1 cellular context compared by ENCODE assay signal in genomic region chr15:49169880-49170597, GRCh38.
TF ChIP-seq lines count a peak whose summit lies in the region.

TSS of gene GALK2 (plus strand) at chr15:49170247. CDS start at chr15:49170323, 76 bp downstream.

TF ChIP-seq in K562, 482 proteins besides CTCF, POLR2A, EP300 and RAD21 (continued from another document and continues in another):
- TF ChIP-seq CHD7 (IDR thresholded peaks at IDR 0.05; ENCODE audit: low read depth, low read length), result no peak
- no peak for TF ChIP-seq ZNF445 (CRISPR knock-in tag; IDR thresholded peaks at IDR 0.05; ENCODE audit: low read depth)
- no peak for TF ChIP-seq CREBBP (IDR thresholded peaks at IDR 0.05; ENCODE audit: low read depth, low read length)
- no peak for TF ChIP-seq KLF10 (CRISPR knock-in tag; IDR thresholded peaks at IDR 0.05)
- TF ChIP-seq BCOR (IDR thresholded peaks at IDR 0.05), result no peak
- TF ChIP-seq MCM2 (IDR thresholded peaks at IDR 0.05; ENCODE audit: low read depth), result no peak
- no peak for TF ChIP-seq ZNF324 (CRISPR knock-in tag; IDR thresholded peaks at IDR 0.05)
- no peak for TF ChIP-seq KDM1A (IDR thresholded peaks at IDR 0.05)
- TF ChIP-seq NR3C1 (CRISPR knock-in tag; IDR thresholded peaks at IDR 0.05), result no peak
- TF ChIP-seq MYNN (IDR thresholded peaks at IDR 0.05), result 0 out of 2 replicates have a peak, but pooled peaks have one; percentile 32
- no peak for TF ChIP-seq MYNN (CRISPR knock-in tag; IDR thresholded peaks at IDR 0.05)
- TF ChIP-seq SLC30A9 (CRISPR knock-in tag; IDR thresholded peaks at IDR 0.05), result no peak
- TF ChIP-seq ZNF57 (CRISPR knock-in tag; IDR thresholded peaks at IDR 0.05), result no peak
- 0 out of 2 replicates have a peak, but pooled peaks have one; percentile 66 for TF ChIP-seq HMGXB4 (CRISPR knock-in tag; IDR thresholded peaks at IDR 0.05)
- TF ChIP-seq CC2D1A (IDR thresholded peaks at IDR 0.05), result peak; percentile 79
- no peak for TF ChIP-seq SRSF1 (IDR thresholded peaks at IDR 0.05; ENCODE audit: low read depth, low read length)
- TF ChIP-seq SNRNP70 (optimal IDR thresholded peaks at IDR 0.05; ENCODE audit: low read depth, low read length), result no peak
- peak; percentile 60; the same call in 1 of the 2 replicates for TF ChIP-seq ZBTB40 (IDR thresholded peaks at IDR 0.05)
- TF ChIP-seq ZBTB40 (CRISPR knock-in tag; IDR thresholded peaks at IDR 0.05), result no peak
- peak; percentile 24 for TF ChIP-seq ZFP36 (IDR thresholded peaks at IDR 0.05; ENCODE audit: low read depth, low read length, partially characterized antibody)
- TF ChIP-seq CTBP1 (IDR thresholded peaks at IDR 0.05; ENCODE audit: borderline replicate concordance), result peak; percentile 56; the same call in 1 of the 2 replicates
- peak; percentile 4 for TF ChIP-seq POU5F1 (IDR thresholded peaks at IDR 0.05; ENCODE audit: borderline replicate concordance, low read depth, low read length, partially characterized antibody)
- no peak for TF ChIP-seq ATF4 (CRISPR knock-in tag; IDR thresholded peaks at IDR 0.05)
- TF ChIP-seq GATAD2B (IDR thresholded peaks at IDR 0.05; ENCODE audit: borderline replicate concordance), result no peak
- peak; percentile 92 for TF ChIP-seq TOE1 (IDR thresholded peaks at IDR 0.05; ENCODE audit: borderline replicate concordance)
- TF ChIP-seq TOE1 (CRISPR knock-in tag; IDR thresholded peaks at IDR 0.05; ENCODE audit: borderline replicate concordance, low read depth), result 0 out of 2 replicates have a peak, but pooled peaks have one; percentile 77
- no peak for TF ChIP-seq GATA2 (CRISPR knock-in tag; IDR thresholded peaks at IDR 0.05)
- TF ChIP-seq MLX (CRISPR knock-in tag; conservative IDR thresholded peaks at IDR 0.05), result no peak
- TF ChIP-seq MEIS2 (IDR thresholded peaks at IDR 0.05; ENCODE audit: partially characterized antibody), result peak; percentile 63
- TF ChIP-seq ZNF263 (CRISPR knock-in tag; IDR thresholded peaks at IDR 0.05; ENCODE audit: borderline replicate concordance), result no peak
- TF ChIP-seq FUS (optimal IDR thresholded peaks at IDR 0.05; ENCODE audit: low read depth, low read length), result no peak
- TF ChIP-seq NEUROD1 (IDR thresholded peaks at IDR 0.05; ENCODE audit: borderline replicate concordance, low read depth, low read length, partially characterized antibody), result peak; percentile 51
- TF ChIP-seq EP400 (IDR thresholded peaks at IDR 0.05), result peak; percentile 97
- no peak for TF ChIP-seq ZNF77 (CRISPR knock-in tag; IDR thresholded peaks at IDR 0.05)
- TF ChIP-seq DMBX1 (CRISPR knock-in tag; IDR thresholded peaks at IDR 0.05; ENCODE audit: borderline replicate concordance), result peak; percentile 35; the same call in 1 of the 2 replicates
- TF ChIP-seq OTX1 (CRISPR knock-in tag; IDR thresholded peaks at IDR 0.05), result 0 out of 2 replicates have a peak, but pooled peaks have one; percentile 2
- TF ChIP-seq SIN3B (IDR thresholded peaks at IDR 0.05; ENCODE audit: low read depth), result peak; percentile 41
- no peak for TF ChIP-seq PURB (CRISPR knock-in tag; IDR thresholded peaks at IDR 0.05; ENCODE audit: low read depth)
- no peak for TF ChIP-seq HNRNPUL1 (IDR thresholded peaks at IDR 0.05; ENCODE audit: low read length)
